7 cellular contexts compared by ENCODE assay signal in genomic region chr14:105300542-105301102, GRCh38. TPM values are rescaled to one million over a fixed set of nuclear protein-coding genes. Genes with fewer than 3 reads are reported as not detected.
A peak's percentile ranks its signal among the peaks of the same experiment; 100 is the strongest.
DNase-seq lines count a peak whose midpoint lies in the region; ATAC-seq, FAIRE-seq and TF ChIP-seq lines count a peak whose summit lies in the region.

Gene BRF1, minus strand, starts transcription at chr14:105301001. Its CDS starts 372 bp downstream, at chr14:105300629.

- H3K36me3 ChIP-seq in small intestine (ENCODE audit: control insufficient read depth in 2 of 2, insufficient read depth in 2 of 2, low read length in 2 of 2) = no peaks in the 10 kb centered on the region

- FAIRE-seq in small intestine (lab: Jason Lieb, UNC) = no peak

- 0 to 1% (median 0%) methylated on average over 56 to 90 of the region's 90 CpGs for WGBS in small intestine, 3 donors

- H3K9me3 ChIP-seq in iPS-18c (ENCODE audit: control insufficient read depth, insufficient read depth, low read length) = no peaks in the 10 kb centered on the region
- no peaks in the 10 kb centered on the region for H3K9me3 ChIP-seq in small intestine (ENCODE audit: control insufficient read depth, low read depth)

- DNase-seq in NCI-H187 treated with DMSO at 0.1 percent for 48 hours (lab: John Stamatoyannopoulos, UW) = peak; percentile 83
- peak; percentile 87 to 97 for DNase-seq in T47D (ENCODE audit: low read depth in 1 of 2, low spot score in 1 of 2)
- DNase-seq in small intestine = peak; percentile 93

- ATAC-seq in GM18517 (IDR thresholded peaks at IDR 0.05; ENCODE audit: unreplicated experiment) (peak; percentile 75), HG02938 (IDR thresholded peaks at IDR 0.05; ENCODE audit: unreplicated experiment) (peak; percentile 85)

- TF ChIP-seq CTCF in VCaP (conservative IDR thresholded peaks at IDR 0.05) = no peak

- H3K27ac ChIP-seq in VCaP (peak within 1 kb of the TSS; percentile 91), small intestine (ENCODE audit: low read depth in 1 of 2, low read length in 1 of 2) (peak within 1 kb of the TSS; percentile 95 to 100)

- peak within 1 kb of the TSS; percentile 85 for H3K4me3 ChIP-seq in iPS-18c (ENCODE audit: insufficient read depth, low read depth, low read length)
- peak within 1 kb of the TSS; percentile 74 to 79 for H3K4me3 ChIP-seq in small intestine (ENCODE audit: low read depth in 1 of 2, low read length in 2 of 2)

- no peaks in the 10 kb centered on the region for H3K27me3 ChIP-seq in small intestine (ENCODE audit: control insufficient read depth in 2 of 2, insufficient read depth in 2 of 2, low read length in 2 of 2)

- in situ Hi-C loops in T47D (cut with HindIII; ENCODE audit: low pct_unique_long_range_greater_than_20kb, low sequenced_read_pairs) = no loop called here

- H3K4me1 ChIP-seq in small intestine (ENCODE audit: control insufficient read depth in 2 of 2, insufficient read depth in 1 of 2, low read depth in 1 of 2, low read length in 1 of 2) = peaks cover 0 to 10% of the 10 kb centered on the region in 2 donors

RNA-seq across cellular contexts. Expression of gene BRF1, which starts in this region (rescaled TPM):
- polyA plus RNA-seq in small intestine = 10 to 100 TPM; 18.4 to 28.0 (median 20.3) TPM

Comparison
In these comparisons a context has a peak if more than half of its experiments do, and no peak if none do; other contexts are left out.
1. Peak in every context shown above with its lines: DNase-seq, ATAC-seq, H3K4me3 ChIP-seq and H3K27ac ChIP-seq.